8 cellular contexts compared by ENCODE assay signal in the genomic region with DNA sequence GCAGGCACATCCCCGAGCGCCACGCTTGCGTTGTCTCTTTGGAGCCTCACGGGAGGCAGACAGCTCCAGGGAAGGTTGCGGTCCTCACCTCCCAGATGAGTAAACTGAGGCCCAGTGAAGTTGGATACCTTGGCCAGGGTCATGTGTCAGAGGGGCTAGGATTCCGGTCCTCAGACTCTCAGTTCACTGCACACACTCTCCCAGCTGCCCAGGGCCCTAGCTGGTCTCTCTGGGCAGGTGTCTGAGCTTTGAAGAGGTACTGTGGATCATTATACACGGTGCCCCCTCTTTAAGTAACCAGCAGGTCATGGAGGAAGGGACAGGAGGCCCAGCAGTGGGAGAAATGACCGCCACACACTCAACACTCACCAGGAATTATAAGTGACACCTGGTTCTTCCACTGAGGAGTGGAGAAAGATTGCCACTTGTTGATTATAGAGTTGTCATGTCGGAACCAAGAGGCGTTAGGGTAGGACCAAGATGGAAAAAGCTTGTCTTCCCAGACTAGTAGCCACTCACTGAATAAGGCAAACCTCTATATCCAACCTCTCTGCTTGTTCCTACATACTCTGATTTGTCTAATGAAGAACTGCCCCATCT. TPM values are rescaled to one million over a fixed set of nuclear protein-coding genes. Genes with fewer than 3 reads are reported as not detected.
A peak's percentile ranks its signal among the peaks of the same experiment; 100 is the strongest.
DNase-seq lines count a peak whose midpoint lies in the region; ATAC-seq, FAIRE-seq and TF ChIP-seq lines count a peak whose summit lies in the region.

No MANE protein-coding gene starts in this region.

- peaks cover 25% of the 10 kb centered on the region for H3K79me2 ChIP-seq in endothelial cell of umbilical vein (ENCODE audit: control insufficient read depth, insufficient read depth, low read length)

- CTCF ChIA-PET in endothelial cell of umbilical vein (lab: Charles Lee), result interaction anchor here (0.5 to 7.0 kb wide), 7 partner anchors 15 to 72 kb away, joined by 3 to 30 read pairs (median 3); partner anchors contain the start of gene AGBL5

- H3K27ac Mint-ChIP-seq in osteocyte (ENCODE audit: unreplicated experiment), result peak overlapping the region; percentile 94

- POLR2A ChIA-PET in endothelial cell of umbilical vein (lab: Charles Lee), result interaction anchor here (1.1 to 1.6 kb wide), 2 partner anchors 12 to 72 kb away, joined by 4 read pairs; no protein-coding TSS in a partner anchor

- peaks cover 35% of the 10 kb centered on the region for H3K4me1 Mint-ChIP-seq in osteocyte (ENCODE audit: unreplicated experiment)

- no peaks in the 10 kb centered on the region for H3K4me1 ChIP-seq in NT2/D1 (ENCODE audit: insufficient read depth, insufficient read length)
- H3K4me1 ChIP-seq in endothelial cell of umbilical vein (ENCODE audit: control insufficient read depth, extremely low read depth, insufficient read depth, low read length), result peaks cover 13% of the 10 kb centered on the region

- TF ChIP-seq CTCF in endothelial cell of umbilical vein (IDR thresholded peaks at IDR 0.05; ENCODE audit: extremely low read depth in 1 of 2, insufficient read depth in 1 of 2, low read depth in 1 of 2, low read length in 2 of 2) (no peak), osteocyte (IDR thresholded peaks at IDR 0.05) (no peak)

- no peaks in the 10 kb centered on the region for H3K27me3 ChIP-seq in NT2/D1 (ENCODE audit: insufficient read depth, insufficient read length)
- H3K27me3 ChIP-seq in endothelial cell of umbilical vein (ENCODE audit: control insufficient read depth in 2 of 2, insufficient read depth in 2 of 2, low read length in 2 of 2), result no peaks in the 10 kb centered on the region

- no peaks in the 10 kb centered on the region for H4K20me1 ChIP-seq in endothelial cell of umbilical vein (replicated peaks; ENCODE audit: control insufficient read depth, extremely low read depth, insufficient read depth, low read length)

- peak overlapping the region; percentile 71 for H2AFZ ChIP-seq in endothelial cell of umbilical vein (ENCODE audit: low read depth, low read length)

- peak overlapping the region; percentile 95 for H3K4me3 ChIP-seq in NT2/D1 (ENCODE audit: insufficient read length, low read depth)
- peak overlapping the region; percentile 76 to 91 (median 79) for H3K4me3 ChIP-seq in endothelial cell of umbilical vein (replicated peaks in 1 of 3; ENCODE audit: insufficient read depth in 1 of 3, low read depth in 1 of 3, low read length in 3 of 3)

- peaks cover 70% of the 10 kb centered on the region for H3K36me3 ChIP-seq in NT2/D1 (ENCODE audit: insufficient read depth, insufficient read length, low read length)
- H3K36me3 ChIP-seq in endothelial cell of umbilical vein (ENCODE audit: control insufficient read depth in 2 of 2, extremely low read depth in 1 of 2, insufficient read depth in 2 of 2, low read length in 2 of 2), result peaks cover 15 to 35% of the 10 kb centered on the region in 2 experiments

- peak overlapping the region; percentile 58 for H3K4me2 ChIP-seq in endothelial cell of umbilical vein (ENCODE audit: insufficient read depth, low read length)

- TF ChIP-seq POLR2A in endothelial cell of umbilical vein (IDR thresholded peaks at IDR 0.05; ENCODE audit: low read depth, low read length), result no peak

- no peaks in the 10 kb centered on the region for H3K27me3 Mint-ChIP-seq in osteocyte (ENCODE audit: unreplicated experiment)

- BruUV-seq in endothelial cell of umbilical vein (replicated peaks; lab: Mats Ljungman, UMichigan), result TSS peak; percentile 48

- FAIRE-seq in endothelial cell of umbilical vein (lab: Jason Lieb, UNC), result peak; percentile 72

- dilution Hi-C loops in endothelial cell of umbilical vein (cut with MboI; ENCODE audit: extremely low pct_ligation_motif_present, low sequenced_read_pairs), result no loop called here

- intact Hi-C loops in endothelial cell of umbilical vein (cut with micrococcal nuclease), result loop anchor here (1.0 to 2.0 kb wide), 2 partner anchors 38 to 53 kb away; partner anchors contain the start of genes KHK and OST4

- no peaks in the 10 kb centered on the region for H3K9me1 ChIP-seq in endothelial cell of umbilical vein (replicated peaks; ENCODE audit: control insufficient read depth, extremely low read depth, insufficient read depth, low read length)

- peak; percentile 3 for ATAC-seq in GM19035 (IDR thresholded peaks at IDR 0.05; ENCODE audit: unreplicated experiment)

- H3K9me3 ChIP-seq in NT2/D1 (ENCODE audit: insufficient read depth, low read length) (no peaks in the 10 kb centered on the region), endothelial cell of umbilical vein (replicated peaks; ENCODE audit: control insufficient read depth, insufficient read depth, low read length) (no peaks in the 10 kb centered on the region)

- DNase-seq in NT2/D1 (ENCODE audit: low read depth, low spot score), result no peak
- DNase-seq in endothelial cell of umbilical vein (ENCODE audit: low read depth, low spot score), result peak; percentile 36
- DNase-seq in osteocyte (ENCODE audit: extremely low spot score, unreplicated experiment), result no peak
- no peak for DNase-seq in NCI-H526 treated with DMSO at 0.1 percent for 48 hours (lab: John Stamatoyannopoulos, UW)
- no peak for DNase-seq in hypothalamus (lab: John Stamatoyannopoulos, UW)
- no peak for DNase-seq in KG1 (lab: John Stamatoyannopoulos, UW)
- no peak for DNase-seq in NCI-H2107 (lab: John Stamatoyannopoulos, UW)

- peak overlapping the region; percentile 97 for H3K4me3 Mint-ChIP-seq in osteocyte (ENCODE audit: unreplicated experiment)

- peak overlapping the region; percentile 58 for H3K27ac ChIP-seq in endothelial cell of umbilical vein (ENCODE audit: insufficient read depth, low read depth, low read length)

- peaks cover 22% of the 10 kb centered on the region for H3K36me3 Mint-ChIP-seq in osteocyte (ENCODE audit: unreplicated experiment)

- H3K9ac ChIP-seq in NT2/D1 (ENCODE audit: insufficient read length, low read depth), result peak overlapping the region; percentile 97
- peak overlapping the region; percentile 90 for H3K9ac ChIP-seq in endothelial cell of umbilical vein (replicated peaks; ENCODE audit: extremely low read depth, insufficient read depth, low read length)

- no peaks in the 10 kb centered on the region for H3K9me3 Mint-ChIP-seq in osteocyte (ENCODE audit: unreplicated experiment)

RNA-seq across cellular contexts. Expression of gene TMEM214, which starts 0.6 kb away (rescaled TPM):
- total RNA-seq in endothelial cell of umbilical vein (107 and 109 TPM in 2 replicates), osteocyte (116 and 118 TPM in 2 replicates)
- polyA plus RNA-seq in endothelial cell of umbilical vein, result 163 and 187 TPM in 2 replicates
- polyA plus RNA-seq in endothelial cell of umbilical vein (2011; cell fraction: cytosol; rRNA removed), result 91.6 and 94.5 TPM in 2 replicates
- 250 and 310 TPM in 2 replicates for polyA plus RNA-seq in endothelial cell of umbilical vein (2011; cell fraction: nucleus; rRNA removed)
- polyA plus RNA-seq in endothelial cell of umbilical vein (2012), result 76.9 and 85.2 TPM in 2 replicates
- polyA minus RNA-seq in endothelial cell of umbilical vein, result 228 and 237 TPM in 2 replicates
- polyA minus RNA-seq in endothelial cell of umbilical vein (2011; cell fraction: cytosol; rRNA and poly(A)+ RNA removed), result 62.8 TPM
- 115 and 152 TPM in 2 replicates for polyA minus RNA-seq in endothelial cell of umbilical vein (2011; cell fraction: nucleus; rRNA and poly(A)+ RNA removed)

RNA-seq across cellular contexts. Expression of gene AGBL5, which starts 18.1 kb away (rescaled TPM):
- total RNA-seq in endothelial cell of umbilical vein (27.5 and 28.2 TPM in 2 replicates), osteocyte (23.4 and 23.9 TPM in 2 replicates)
- polyA plus RNA-seq in endothelial cell of umbilical vein, result 40.4 and 41.9 TPM in 2 replicates
- polyA plus RNA-seq in endothelial cell of umbilical vein (2011; cell fraction: cytosol; rRNA removed), result 38.6 and 40.2 TPM in 2 replicates
- polyA plus RNA-seq in endothelial cell of umbilical vein (2011; cell fraction: nucleus; rRNA removed), result 29.9 and 30.3 TPM in 2 replicates
- polyA plus RNA-seq in endothelial cell of umbilical vein (2012), result 20.9 and 26.2 TPM in 2 replicates
- 51.6 and 62.5 TPM in 2 replicates for polyA minus RNA-seq in endothelial cell of umbilical vein
- polyA minus RNA-seq in endothelial cell of umbilical vein (2011; cell fraction: cytosol; rRNA and poly(A)+ RNA removed), result 32.7 TPM
- polyA minus RNA-seq in endothelial cell of umbilical vein (2011; cell fraction: nucleus; rRNA and poly(A)+ RNA removed), result 12.9 and 13.8 TPM in 2 replicates

RNA-seq across cellular contexts. Expression of gene OST4, which starts 38.1 kb away (rescaled TPM):
- total RNA-seq in endothelial cell of umbilical vein (415 TPM in 2 replicates), osteocyte (369 and 380 TPM in 2 replicates)
- polyA plus RNA-seq in endothelial cell of umbilical vein, result 1,189 and 2,226 TPM in 2 replicates
- polyA plus RNA-seq in endothelial cell of umbilical vein (2011; cell fraction: cytosol; rRNA removed), result 1,348 and 1,433 TPM in 2 replicates
- polyA plus RNA-seq in endothelial cell of umbilical vein (2011; cell fraction: nucleus; rRNA removed), result 218 and 389 TPM in 2 replicates
- 649 and 891 TPM in 2 replicates for polyA plus RNA-seq in endothelial cell of umbilical vein (2012)
- 480 and 482 TPM in 2 replicates for polyA minus RNA-seq in endothelial cell of umbilical vein
- 271 TPM for polyA minus RNA-seq in endothelial cell of umbilical vein (2011; cell fraction: cytosol; rRNA and poly(A)+ RNA removed)
- polyA minus RNA-seq in endothelial cell of umbilical vein (2011; cell fraction: nucleus; rRNA and poly(A)+ RNA removed), result 72.7 and 111 TPM in 2 replicates

RNA-seq across cellular contexts. Expression of gene EMILIN1, which starts 45.1 kb away (rescaled TPM):
- total RNA-seq in endothelial cell of umbilical vein, result 4.1 and 16.6 TPM in 2 replicates
- polyA plus RNA-seq in endothelial cell of umbilical vein, result 11.7 and 15.5 TPM in 2 replicates
- 4.1 and 8.0 TPM in 2 replicates for polyA plus RNA-seq in endothelial cell of umbilical vein (2011; cell fraction: cytosol; rRNA removed)
- 4.8 and 5.2 TPM in 2 replicates for polyA plus RNA-seq in endothelial cell of umbilical vein (2011; cell fraction: nucleus; rRNA removed)
- polyA plus RNA-seq in endothelial cell of umbilical vein (2012), result 0.24 and 0.33 TPM in 2 replicates
- polyA minus RNA-seq in endothelial cell of umbilical vein, result 5.9 and 6.2 TPM in 2 replicates
- 1.3 TPM for polyA minus RNA-seq in endothelial cell of umbilical vein (2011; cell fraction: cytosol; rRNA and poly(A)+ RNA removed)
- polyA minus RNA-seq in endothelial cell of umbilical vein (2011; cell fraction: nucleus; rRNA and poly(A)+ RNA removed), result 1.1 and 3.7 TPM in 2 replicates
- 206 and 212 TPM in 2 replicates for total RNA-seq in osteocyte

RNA-seq across cellular contexts. Expression of gene KHK, which starts 53.2 kb away (rescaled TPM):
- 3.7 and 4.4 TPM in 2 replicates for total RNA-seq in endothelial cell of umbilical vein
- 2.4 and 2.9 TPM in 2 replicates for polyA plus RNA-seq in endothelial cell of umbilical vein
- polyA plus RNA-seq in endothelial cell of umbilical vein (2011; cell fraction: cytosol; rRNA removed), result 2.3 and 2.6 TPM in 2 replicates
- polyA plus RNA-seq in endothelial cell of umbilical vein (2011; cell fraction: nucleus; rRNA removed), result 2.3 and 2.6 TPM in 2 replicates
- polyA plus RNA-seq in endothelial cell of umbilical vein (2012), result 3.0 and 3.6 TPM in 2 replicates
- 2.4 and 3.2 TPM in 2 replicates for polyA minus RNA-seq in endothelial cell of umbilical vein
- 2.3 TPM for polyA minus RNA-seq in endothelial cell of umbilical vein (2011; cell fraction: cytosol; rRNA and poly(A)+ RNA removed)
- polyA minus RNA-seq in endothelial cell of umbilical vein (2011; cell fraction: nucleus; rRNA and poly(A)+ RNA removed), result 0.67 and 1.3 TPM in 2 replicates
- total RNA-seq in osteocyte, result 2.0 and 2.4 TPM in 2 replicates
